8 cellular contexts compared by ENCODE assay signal in the genomic region with DNA sequence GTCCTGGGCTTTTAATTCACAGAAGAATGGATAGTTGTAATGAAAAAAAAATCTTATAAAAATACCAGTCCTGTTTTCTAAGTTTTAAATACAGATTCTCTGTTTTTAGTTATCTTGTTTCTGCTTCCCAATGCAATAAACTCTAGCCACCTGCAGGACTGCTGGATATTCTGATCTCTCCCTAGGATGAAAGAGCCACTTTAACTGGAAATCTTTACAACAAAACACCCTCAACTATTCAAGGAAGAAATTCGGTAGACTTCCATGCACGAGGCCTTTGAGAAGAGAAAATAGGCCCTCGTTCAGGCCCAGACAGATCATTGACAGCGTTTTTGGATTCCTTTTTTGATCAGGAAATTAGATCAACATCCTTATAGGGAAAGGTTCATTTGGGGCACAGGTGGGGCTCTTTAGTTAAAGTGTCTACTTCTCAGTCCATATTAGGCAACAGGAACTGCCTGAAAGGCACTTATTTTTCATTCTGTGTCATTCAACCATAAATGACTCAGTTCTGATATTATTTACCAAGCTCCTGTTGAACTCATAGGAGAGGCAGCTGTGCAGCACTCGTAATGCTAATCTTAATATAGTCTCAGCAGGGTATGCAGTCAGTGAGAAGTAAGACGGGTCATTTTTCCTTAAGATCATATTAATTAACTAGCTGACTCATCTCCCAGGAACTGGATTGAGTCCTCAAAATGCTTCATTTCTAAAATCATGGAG.
A peak's percentile ranks its signal among the peaks of the same experiment; 100 is the strongest.
DNase-seq lines count a peak whose midpoint lies in the region; ATAC-seq and TF ChIP-seq lines count a peak whose summit lies in the region.

No MANE protein-coding gene starts in this region.

- no peaks in the 10 kb centered on the region for H3K27me3 ChIP-seq in heart right ventricle
- H3K27me3 ChIP-seq in hepatocyte, result no peaks in the 10 kb centered on the region
- no peaks in the 10 kb centered on the region for H3K27me3 ChIP-seq in thymus (ENCODE audit: control insufficient read depth, insufficient read depth)

- WGBS in heart right ventricle, 2 donors, result 39 to 48% methylated on average over 6 of the region's 6 CpGs
- WGBS in hepatocyte (ENCODE audit: low lambda C conversion rate, missing lambda C conversion rate), result 44% methylated on average over 6 of the region's 6 CpGs
- 87% methylated on average over 6 of the region's 6 CpGs for WGBS in thymus

- POLR2A ChIA-PET in HEK293 (lab: Yijun Ruan, JAX), result interaction anchor here (0.8 to 0.9 kb wide), 2 partner anchors 56 to 58 kb away, joined by 3 read pairs; no protein-coding TSS in a partner anchor
- POLR2A ChIA-PET in activated CD8-positive, alpha-beta T cell treated with anti-CD3 and anti-CD28 coated beads for 36 hours (lab: Charles Lee), result interaction anchor here (1.0 to 1.6 kb wide), 2 partner anchors 13 to 55 kb away, joined by 3 to 5 read pairs; no protein-coding TSS in a partner anchor

- CTCF ChIA-PET in HEK293 (lab: Yijun Ruan, JAX), result interaction anchor here (1.2 kb wide), 1 partner anchor 10 kb away, joined by 3 read pairs; no protein-coding TSS in a partner anchor
- CTCF ChIA-PET in activated CD8-positive, alpha-beta T cell treated with anti-CD3 and anti-CD28 coated beads for 36 hours (lab: Charles Lee), result interaction anchor here (0.8 kb wide), 1 partner anchor 82 kb away, joined by 4 read pairs; no protein-coding TSS in a partner anchor

- peak overlapping the region; percentile 77 for H3K27ac Mint-ChIP-seq in activated CD8-positive, alpha-beta T cell treated with anti-CD3 and anti-CD28 coated beads for 36 hours

- ATAC-seq in heart right ventricle (peak in 5 of 8 donors; percentile 28 to 77 (median 56)), Right ventricle myocardium inferior (no peak)
- peak; percentile 92 for ATAC-seq in activated CD8-positive, alpha-beta T cell treated with anti-CD3 and anti-CD28 coated beads for 36 hours

- H3K27ac ChIP-seq in heart right ventricle (peak overlapping the region in 9 of 10 donors; percentile 6 to 85 (median 56)), HEK293 (ENCODE audit: extremely low read depth, low read depth, low read length) (peak overlapping the region; percentile 79), hepatocyte (peak overlapping the region; percentile 92), thymus (ENCODE audit: low read depth) (peak overlapping the region; percentile 82)

- H3K36me3 ChIP-seq in heart right ventricle (no peaks in the 10 kb centered on the region), HEK293 (ENCODE audit: control insufficient read depth in 2 of 2, insufficient read depth in 1 of 2, low read length in 2 of 2) (no peaks in the 10 kb centered on the region), hepatocyte (replicated peaks; ENCODE audit: insufficient read depth, low read depth) (no peaks in the 10 kb centered on the region), thymus (ENCODE audit: control insufficient read depth, insufficient read depth) (no peaks in the 10 kb centered on the region)

- H3K4me3 ChIP-seq in heart right ventricle (no peak overlapping the region), HEK293 (ENCODE audit: low read depth, low read length) (no peak overlapping the region), hepatocyte (no peak overlapping the region), thymus (ENCODE audit: low read length) (no peak overlapping the region)

- TF ChIP-seq CTCF in heart right ventricle (IDR thresholded peaks at IDR 0.05) (no peak), HEK293 (tag by site-specific recombination; IDR thresholded peaks at IDR 0.05) (no peak), hepatocyte (IDR thresholded peaks at IDR 0.05; ENCODE audit: poor library complexity) (no peak)
- no peak for TF ChIP-seq CTCF in activated CD8-positive, alpha-beta T cell treated with anti-CD3 and anti-CD28 coated beads for 36 hours (IDR thresholded peaks at IDR 0.05)

- H3K9me3 Mint-ChIP-seq in activated CD8-positive, alpha-beta T cell treated with anti-CD3 and anti-CD28 coated beads for 36 hours, result no peaks in the 10 kb centered on the region

- peak overlapping the region; percentile 5 for H3K4me3 Mint-ChIP-seq in activated CD8-positive, alpha-beta T cell treated with anti-CD3 and anti-CD28 coated beads for 36 hours

- H3K4me1 ChIP-seq in heart right ventricle, result peaks cover 0 to 50% (median 19%) of the 10 kb centered on the region in 9 donors
- H3K4me1 ChIP-seq in HEK293 (ENCODE audit: control insufficient read depth, insufficient read depth, low read length), result peaks cover 17% of the 10 kb centered on the region
- peaks cover 33% of the 10 kb centered on the region for H3K4me1 ChIP-seq in hepatocyte (ENCODE audit: insufficient read depth)
- no peaks in the 10 kb centered on the region for H3K4me1 ChIP-seq in thymus (ENCODE audit: control insufficient read depth, insufficient read depth, low read length)

- peaks cover 0 to 5% (median 0%) of the 10 kb centered on the region in 11 donors for H3K9me3 ChIP-seq in heart right ventricle
- no peaks in the 10 kb centered on the region for H3K9me3 ChIP-seq in HEK293 (ENCODE audit: control insufficient read depth, insufficient read depth, low read depth, low read length)
- H3K9me3 ChIP-seq in hepatocyte (ENCODE audit: low read depth), result no peaks in the 10 kb centered on the region
- no peaks in the 10 kb centered on the region for H3K9me3 ChIP-seq in thymus (ENCODE audit: control insufficient read depth)

- peak overlapping the region; percentile 13 for H3K4me2 ChIP-seq in hepatocyte

- intact Hi-C loops in heart right ventricle (cut with DNase I) (no loop called here), Right ventricle myocardium inferior (cut with DNase I) (no loop called here)
- intact Hi-C loops in activated CD8-positive, alpha-beta T cell treated with anti-CD3 and anti-CD28 coated beads for 36 hours (cut with micrococcal nuclease), result no loop called here

- H3K4me1 Mint-ChIP-seq in activated CD8-positive, alpha-beta T cell treated with anti-CD3 and anti-CD28 coated beads for 36 hours (ENCODE audit: low read depth), result peaks cover 31% of the 10 kb centered on the region

- H3K9me2 ChIP-seq in hepatocyte (replicated peaks; ENCODE audit: insufficient read depth), result no peaks in the 10 kb centered on the region

- H3K36me3 Mint-ChIP-seq in activated CD8-positive, alpha-beta T cell treated with anti-CD3 and anti-CD28 coated beads for 36 hours (ENCODE audit: low read depth), result no peaks in the 10 kb centered on the region

- H4K20me1 ChIP-seq in hepatocyte (ENCODE audit: insufficient read depth, poor library complexity, severe bottlenecking), result no peaks in the 10 kb centered on the region

- DNase-seq in heart right ventricle (no peak), Right ventricle myocardium inferior (ENCODE audit: missing footprints) (no peak), NCI-H1105 treated with DMSO at 0.1 percent for 48 hours (lab: John Stamatoyannopoulos, UW) (peak; percentile 78), hepatocyte (ENCODE audit: low spot score) (peak; percentile 68)
- DNase-seq in activated CD8-positive, alpha-beta T cell treated with anti-CD3 and anti-CD28 coated beads for 36 hours, result peak; percentile 50
- no peak for DNase-seq in activated CD8-positive, alpha-beta memory T cell treated with anti-CD3 and anti-CD28 coated beads, Interleukin-2, amount 50 U/mL, for 4 hours

- no peak overlapping the region for H2AFZ ChIP-seq in hepatocyte

- H3K79me2 ChIP-seq in hepatocyte, result no peaks in the 10 kb centered on the region

- peaks cover 12% of the 10 kb centered on the region for H3K27me3 Mint-ChIP-seq in activated CD8-positive, alpha-beta T cell treated with anti-CD3 and anti-CD28 coated beads for 36 hours

TF ChIP-seq in HEK293, 187 proteins besides CTCF, POLR2A, EP300 and RAD21 (continues in another document):
- TF ChIP-seq ZNF146 (tag by site-specific recombination; IDR thresholded peaks at IDR 0.05) (no peak), SP2 (tag by site-specific recombination; IDR thresholded peaks at IDR 0.05) (no peak), ZNF341 (tag by site-specific recombination; IDR thresholded peaks at IDR 0.05; ENCODE audit: low read depth) (no peak), ZSCAN23 (tag by site-specific recombination; IDR thresholded peaks at IDR 0.05) (no peak), ZNF529 (tag by site-specific recombination; IDR thresholded peaks at IDR 0.05; ENCODE audit: insufficient replicate concordance) (no peak), ZNF112 (tag by site-specific recombination; IDR thresholded peaks at IDR 0.05) (no peak), MEIS1 (CRISPR knock-in tag; IDR thresholded peaks at IDR 0.05; ENCODE audit: borderline replicate concordance) (no peak), ZNF239 (tag by site-specific recombination; IDR thresholded peaks at IDR 0.05) (no peak), ZNF510 (tag by site-specific recombination; IDR thresholded peaks at IDR 0.05; ENCODE audit: insufficient replicate concordance) (no peak), ZBTB17 (tag by site-specific recombination; IDR thresholded peaks at IDR 0.05) (0 out of 2 replicates have a peak, but pooled peaks have one; percentile 33), SALL2 (tag by site-specific recombination; IDR thresholded peaks at IDR 0.05; ENCODE audit: borderline replicate concordance) (no peak), ZNF791 (tag by site-specific recombination; IDR thresholded peaks at IDR 0.05) (no peak)
- TF ChIP-seq, protein P1, sequence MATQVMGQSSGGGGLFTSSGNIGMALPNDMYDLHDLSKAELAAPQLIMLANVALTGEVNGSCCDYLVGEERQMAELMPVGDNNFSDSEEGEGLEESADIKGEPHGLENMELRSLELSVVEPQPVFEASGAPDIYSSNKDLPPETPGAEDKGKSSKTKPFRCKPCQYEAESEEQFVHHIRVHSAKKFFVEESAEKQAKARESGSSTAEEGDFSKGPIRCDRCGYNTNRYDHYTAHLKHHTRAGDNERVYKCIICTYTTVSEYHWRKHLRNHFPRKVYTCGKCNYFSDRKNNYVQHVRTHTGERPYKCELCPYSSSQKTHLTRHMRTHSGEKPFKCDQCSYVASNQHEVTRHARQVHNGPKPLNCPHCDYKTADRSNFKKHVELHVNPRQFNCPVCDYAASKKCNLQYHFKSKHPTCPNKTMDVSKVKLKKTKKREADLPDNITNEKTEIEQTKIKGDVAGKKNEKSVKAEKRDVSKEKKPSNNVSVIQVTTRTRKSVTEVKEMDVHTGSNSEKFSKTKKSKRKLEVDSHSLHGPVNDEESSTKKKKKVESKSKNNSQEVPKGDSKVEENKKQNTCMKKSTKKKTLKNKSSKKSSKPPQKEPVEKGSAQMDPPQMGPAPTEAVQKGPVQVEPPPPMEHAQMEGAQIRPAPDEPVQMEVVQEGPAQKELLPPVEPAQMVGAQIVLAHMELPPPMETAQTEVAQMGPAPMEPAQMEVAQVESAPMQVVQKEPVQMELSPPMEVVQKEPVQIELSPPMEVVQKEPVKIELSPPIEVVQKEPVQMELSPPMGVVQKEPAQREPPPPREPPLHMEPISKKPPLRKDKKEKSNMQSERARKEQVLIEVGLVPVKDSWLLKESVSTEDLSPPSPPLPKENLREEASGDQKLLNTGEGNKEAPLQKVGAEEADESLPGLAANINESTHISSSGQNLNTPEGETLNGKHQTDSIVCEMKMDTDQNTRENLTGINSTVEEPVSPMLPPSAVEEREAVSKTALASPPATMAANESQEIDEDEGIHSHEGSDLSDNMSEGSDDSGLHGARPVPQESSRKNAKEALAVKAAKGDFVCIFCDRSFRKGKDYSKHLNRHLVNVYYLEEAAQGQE (tag by site-specific recombination; IDR thresholded peaks at IDR 0.05), result no peak

Comparison
In these comparisons a context has a peak if more than half of its experiments do, and no peak if none do; other contexts are left out.
1. DNase-seq: peak in NCI-H1105 treated with DMSO at 0.1 percent for 48 hours (single experiment), activated CD8-positive, alpha-beta T cell treated with anti-CD3 and anti-CD28 coated beads for 36 hours (single experiment) and hepatocyte (single experiment); none in heart right ventricle (0 of 2), Right ventricle myocardium inferior (single experiment) and activated CD8-positive, alpha-beta memory T cell treated with anti-CD3 and anti-CD28 coated beads, Interleukin-2, amount 50 U/mL, for 4 hours (single experiment).
2. Peak in every context shown above with its lines, with median percentiles within 50 percentile points of each other: H3K27ac ChIP-seq.